ENCODE assay signal across 9 cellular contexts in the genomic region with DNA sequence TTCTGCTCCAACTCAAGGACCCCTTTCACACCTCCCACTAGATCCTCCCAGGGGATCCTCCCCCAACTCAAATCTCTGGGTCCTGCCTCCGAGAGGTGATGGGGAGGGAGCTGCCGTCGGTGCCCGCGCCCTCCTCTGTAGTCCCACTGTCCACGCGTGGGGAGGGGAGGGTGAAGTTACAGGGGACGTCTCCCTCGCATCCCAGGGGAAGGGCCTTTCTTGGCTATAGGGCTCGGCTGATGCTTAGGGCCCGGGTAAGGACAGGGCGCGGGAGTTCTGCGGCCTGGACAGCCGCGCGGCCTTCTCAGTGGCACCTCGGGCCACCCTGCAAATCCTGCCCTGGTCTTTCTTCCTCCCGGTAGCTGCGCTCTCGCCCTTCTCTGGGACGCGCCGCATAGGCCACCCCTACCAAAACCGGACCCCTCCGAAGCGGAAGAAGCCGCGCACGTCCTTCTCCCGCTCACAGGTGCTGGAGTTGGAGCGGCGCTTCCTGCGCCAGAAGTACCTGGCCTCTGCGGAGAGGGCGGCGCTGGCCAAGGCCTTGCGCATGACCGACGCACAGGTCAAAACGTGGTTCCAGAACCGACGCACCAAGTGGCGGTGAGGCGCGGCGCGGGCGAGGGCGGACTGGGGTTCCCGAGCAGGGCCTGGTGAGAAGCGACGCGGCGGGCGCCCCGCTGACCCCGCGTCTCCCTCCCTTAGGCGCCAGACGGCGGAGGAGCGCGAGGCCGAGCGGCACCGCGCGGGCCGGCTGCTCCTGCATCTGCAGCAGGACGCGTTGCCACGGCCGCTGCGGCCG. TPM values are rescaled to one million over a fixed set of nuclear protein-coding genes. Genes with fewer than 3 reads are reported as not detected.
DNase-seq lines count a peak whose midpoint lies in the region; ATAC-seq and TF ChIP-seq lines count a peak whose summit lies in the region.
"Had no signal": no experiment of that assay in that cellular context is flagged by ENCODE, and none has a peak within 500 bp of the region (broad histone marks: within the 10 kb centered on the region; RNA-seq: fewer than 3 reads in every experiment).

No MANE protein-coding gene starts in this region.

- TF ChIP-seq POLR2A in stomach (IDR thresholded peaks at IDR 0.05) = no peak

- BruUV-seq in Calu3 (replicated peaks; lab: Mats Ljungman, UMichigan) = no TSS peak

- H4K20me1 ChIP-seq in SK-N-SH (ENCODE audit: insufficient read depth) = no peaks in the 10 kb centered on the region

- intact Hi-C loops in activated T-helper 2 cell treated with anti-CD3 and anti-CD28 coated beads, Interferon-gamma antibody, Interleukin-2, Interleukin-4, amounts not matched to agents 10 μg/mL and 5 μg/mL and 100 μg/mL, durations not matched to agents 14 hours and 24 hours and 36 hours (cut with micrococcal nuclease) = loop anchor here (2.0 kb wide), 1 partner anchor 13 kb away; the partner anchor contains the start of genes AUP1 and HTRA2
- intact Hi-C loops in stomach (cut with DNase I; ENCODE audit: low total_unique reads) (no loop called here), Calu3 (cut with micrococcal nuclease; ENCODE audit: unreplicated experiment) (no loop called here)

- ATAC-seq in SK-N-SH treated with all-trans-retinoic acid at 6 μM for 48 hours = no peak
- no peak for ATAC-seq in HG03135 (IDR thresholded peaks at IDR 0.05; ENCODE audit: unreplicated experiment)

- H3K4me1 Mint-ChIP-seq in activated T-helper 2 cell treated with anti-CD3 and anti-CD28 coated beads, Interferon-gamma antibody, Interleukin-2, Interleukin-4, amounts not matched to agents 10 μg/mL and 5 μg/mL and 100 μg/mL, durations not matched to agents 14 hours and 24 hours and 36 hours (ENCODE audit: low read depth) = peaks cover 19% of the 10 kb centered on the region
- no peaks in the 10 kb centered on the region for H3K4me1 Mint-ChIP-seq in Calu3 (ENCODE audit: low read depth, unreplicated experiment)

- peak overlapping the region; percentile 77 for H3K4me3 Mint-ChIP-seq in activated T-helper 2 cell treated with anti-CD3 and anti-CD28 coated beads, Interferon-gamma antibody, Interleukin-2, Interleukin-4, amounts not matched to agents 10 μg/mL and 5 μg/mL and 100 μg/mL, durations not matched to agents 14 hours and 24 hours and 36 hours (ENCODE audit: low read depth)
- no peak overlapping the region for H3K4me3 Mint-ChIP-seq in Calu3 (ENCODE audit: low read depth, unreplicated experiment)

- H3K9me3 Mint-ChIP-seq in activated T-helper 2 cell treated with anti-CD3 and anti-CD28 coated beads, Interferon-gamma antibody, Interleukin-2, Interleukin-4, amounts not matched to agents 10 μg/mL and 5 μg/mL and 100 μg/mL, durations not matched to agents 14 hours and 24 hours and 36 hours = no peaks in the 10 kb centered on the region
- H3K9me3 Mint-ChIP-seq in Calu3 (ENCODE audit: low read depth, unreplicated experiment) = no peaks in the 10 kb centered on the region

- no peak overlapping the region for H3K27ac Mint-ChIP-seq in activated T-helper 2 cell treated with anti-CD3 and anti-CD28 coated beads, Interferon-gamma antibody, Interleukin-2, Interleukin-4, amounts not matched to agents 10 μg/mL and 5 μg/mL and 100 μg/mL, durations not matched to agents 14 hours and 24 hours and 36 hours
- no peak overlapping the region for H3K27ac Mint-ChIP-seq in Calu3 (ENCODE audit: unreplicated experiment)

- H3K4me1 ChIP-seq in SK-N-SH (ENCODE audit: control insufficient read depth in 1 of 2, insufficient read depth in 2 of 2, low read depth in 1 of 2, low read length in 1 of 2) (peaks cover 9 to 18% of the 10 kb centered on the region in 2 experiments; a peak in 1 of 4 replicates), stomach (peaks cover 32 to 39% (median 35%) of the 10 kb centered on the region in 4 donors)

- peaks cover 62% of the 10 kb centered on the region for H3K27me3 Mint-ChIP-seq in activated T-helper 2 cell treated with anti-CD3 and anti-CD28 coated beads, Interferon-gamma antibody, Interleukin-2, Interleukin-4, amounts not matched to agents 10 μg/mL and 5 μg/mL and 100 μg/mL, durations not matched to agents 14 hours and 24 hours and 36 hours (ENCODE audit: low read depth)
- peaks cover 92% of the 10 kb centered on the region for H3K27me3 Mint-ChIP-seq in Calu3 (ENCODE audit: unreplicated experiment)

- CTCF ChIA-PET in SK-N-SH (lab: Yijun Ruan, JAX) (interaction anchor here (1.4 to 3.1 kb wide), 6 partner anchors 11 to 73 kb away, joined by 3 to 14 read pairs (median 10); partner anchors contain the start of genes AUP1, CCDC142, DQX1 and HTRA2), Calu3 (lab: Charles Lee) (no interaction called here)

- H3K27ac ChIP-seq in SK-N-SH (ENCODE audit: low read depth in 2 of 2, low read length in 1 of 2) = peak overlapping the region in 1 of 2 experiments; percentile 95; a peak in 1 of 4 replicates
- H3K27ac ChIP-seq in stomach = no peak overlapping the region

- H3F3A ChIP-seq in SK-N-SH (replicated peaks; ENCODE audit: insufficient read depth) = peaks cover 11% of the 10 kb centered on the region

- H3K9ac ChIP-seq in SK-N-SH = peak overlapping the region; percentile 71

- WGBS in SK-N-SH (ENCODE audit: low lambda C conversion rate) = 92% methylated on average over 59 of the region's 76 CpGs
- WGBS in stomach, 5 donors = 5 to 14% (median 6%) methylated on average over 26 to 76 of the region's 76 CpGs

- H3K9me3 ChIP-seq in SK-N-SH = no peaks in the 10 kb centered on the region
- no peaks in the 10 kb centered on the region for H3K9me3 ChIP-seq in stomach

- DNase-seq in SK-N-SH = peak; percentile 57
- no peak for DNase-seq in activated T-helper 2 cell treated with anti-CD3 and anti-CD28 coated beads, Interferon-gamma antibody, Interleukin-2, Interleukin-4, amounts not matched to agents 10 μg/mL and 5 μg/mL and 100 μg/mL, durations not matched to agents 14 hours and 24 hours and 36 hours (ENCODE audit: low spot score)
- peak; percentile 56 for DNase-seq in left kidney (ENCODE audit: low read depth, low spot score)
- no peak for DNase-seq in stomach
- DNase-seq in Calu3 = no peak
- no peak for DNase-seq in dedifferentiated amniotic fluid mesenchymal stem cell (ENCODE audit: extremely low spot score)
- DNase-seq: NCI-H1436 had no signal

- no peak for TF ChIP-seq RAD21 in SK-N-SH (IDR thresholded peaks at IDR 0.05; ENCODE audit: low read length)

- peaks cover 14% of the 10 kb centered on the region for H3K36me3 Mint-ChIP-seq in activated T-helper 2 cell treated with anti-CD3 and anti-CD28 coated beads, Interferon-gamma antibody, Interleukin-2, Interleukin-4, amounts not matched to agents 10 μg/mL and 5 μg/mL and 100 μg/mL, durations not matched to agents 14 hours and 24 hours and 36 hours (ENCODE audit: low read depth)
- peaks cover 8% of the 10 kb centered on the region for H3K36me3 Mint-ChIP-seq in Calu3 (ENCODE audit: insufficient read depth, unreplicated experiment)

- peaks cover 23% of the 10 kb centered on the region; the same call in 1 of the 2 replicates for H3K79me2 ChIP-seq in SK-N-SH (ENCODE audit: insufficient read depth)

- POLR2A ChIA-PET in SK-N-SH (lab: Yijun Ruan, JAX) = interaction anchor here (0.7 to 1.9 kb wide), 6 partner anchors 14 to 38 kb away, joined by 4 to 6 read pairs (median 4); partner anchors contain the start of genes AUP1, CCDC142, HTRA2 and LOXL3

- no peaks in the 10 kb centered on the region for H3K27me3 ChIP-seq in SK-N-SH (ENCODE audit: insufficient read depth)
- peaks cover 38 to 100% (median 94%) of the 10 kb centered on the region in 3 donors for H3K27me3 ChIP-seq in stomach

- H3K4me2 ChIP-seq in SK-N-SH = peak overlapping the region; percentile 99

- peak overlapping the region; percentile 68 to 90 for H3K4me3 ChIP-seq in SK-N-SH (ENCODE audit: low read depth in 2 of 2, low read length in 1 of 2)
- H3K4me3 ChIP-seq in stomach = peak overlapping the region; percentile 26 to 55 (median 36)

- H3K36me3 ChIP-seq in SK-N-SH (replicated peaks in 1 of 2; ENCODE audit: control insufficient read depth in 1 of 2, insufficient read depth in 2 of 2, low read length in 1 of 2) (peaks cover 4% of the 10 kb centered on the region in 2 experiments), stomach (no peaks in the 10 kb centered on the region)

- TF ChIP-seq CTCF in SK-N-SH (IDR thresholded peaks at IDR 0.05) = no peak
- TF ChIP-seq CTCF in stomach (IDR thresholded peaks at IDR 0.05) = no peak
- no peak for TF ChIP-seq CTCF in Calu3 (IDR thresholded peaks at IDR 0.05; ENCODE audit: unreplicated experiment)

- TF ChIP-seq EP300 in SK-N-SH (IDR thresholded peaks at IDR 0.05; ENCODE audit: borderline replicate concordance in 1 of 2, low read depth in 1 of 2, low read length in 1 of 2) (no peak), stomach (IDR thresholded peaks at IDR 0.05) (no peak)

- no peak overlapping the region for H2AFZ ChIP-seq in SK-N-SH (ENCODE audit: low read depth)

- H3K9me2 ChIP-seq in SK-N-SH = no peaks in the 10 kb centered on the region

RNA-seq across cellular contexts. Expression of gene TLX2, which starts 1.2 kb away (rescaled TPM):
- polyA plus RNA-seq in SK-N-SH (2012; rRNA removed) = 24.5 and 25.6 TPM in 2 replicates
- polyA plus RNA-seq in SK-N-SH (2012; cell fraction: cytosol; rRNA removed) = 11.9 and 19.9 TPM in 2 replicates
- polyA plus RNA-seq in SK-N-SH (2012; cell fraction: nucleus; rRNA removed) = 69.3 and 99.9 TPM in 2 replicates
- total RNA-seq in activated T-helper 2 cell treated with anti-CD3 and anti-CD28 coated beads, Interferon-gamma antibody, Interleukin-2, Interleukin-4, amounts not matched to agents 10 μg/mL and 5 μg/mL and 100 μg/mL, durations not matched to agents 14 hours and 24 hours and 36 hours = 0.82 and 0.92 TPM in 2 replicates
- under 1 TPM in 1 of 5 donors, not detected in 4; 0.73 TPM for total RNA-seq in stomach
- under 1 TPM in 1 of 3 donors, not detected in 2; 0.28 TPM for polyA plus RNA-seq in stomach
- not detected in 2 replicates for total RNA-seq in Calu3 (2022)

RNA-seq across cellular contexts. Expression of gene PCGF1, which starts 8.0 kb away (rescaled TPM):
- polyA plus RNA-seq in SK-N-SH (2012; rRNA removed) (44.9 and 46.4 TPM in 2 replicates), stomach (10 to 100 TPM; 14.7 to 20.8 (median 18.1) TPM)
- polyA plus RNA-seq in SK-N-SH (2012; cell fraction: cytosol; rRNA removed) = 38.6 and 39.7 TPM in 2 replicates
- polyA plus RNA-seq in SK-N-SH (2012; cell fraction: nucleus; rRNA removed) = 58.5 and 59.2 TPM in 2 replicates
- total RNA-seq in activated T-helper 2 cell treated with anti-CD3 and anti-CD28 coated beads, Interferon-gamma antibody, Interleukin-2, Interleukin-4, amounts not matched to agents 10 μg/mL and 5 μg/mL and 100 μg/mL, durations not matched to agents 14 hours and 24 hours and 36 hours = 36.5 and 39.7 TPM in 2 replicates
- total RNA-seq in stomach (10 to 100 TPM in 2 of 5 donors, 1 to 10 TPM in 3; 1.9 to 49.6 (median 6.4) TPM), Calu3 (2022) (25.9 TPM in 2 replicates)

RNA-seq across cellular contexts. Expression of gene DQX1, which starts 10.6 kb away (rescaled TPM):
- polyA plus RNA-seq in SK-N-SH (2012; rRNA removed) (1.6 and 1.8 TPM in 2 replicates), stomach (1 to 10 TPM; 2.1 to 5.3 (median 4.1) TPM)
- 0.26 and 0.31 TPM in 2 replicates for polyA plus RNA-seq in SK-N-SH (2012; cell fraction: cytosol; rRNA removed)
- 13.2 and 13.8 TPM in 2 replicates for polyA plus RNA-seq in SK-N-SH (2012; cell fraction: nucleus; rRNA removed)
- total RNA-seq in activated T-helper 2 cell treated with anti-CD3 and anti-CD28 coated beads, Interferon-gamma antibody, Interleukin-2, Interleukin-4, amounts not matched to agents 10 μg/mL and 5 μg/mL and 100 μg/mL, durations not matched to agents 14 hours and 24 hours and 36 hours = 0.39 and 0.94 TPM in 2 replicates
- total RNA-seq in stomach (10 to 100 TPM in 4 of 5 donors, 1 to 10 TPM in 1; 6.6 to 42.6 (median 22.8) TPM), Calu3 (2022) (0.14 TPM in 1 of 2 replicates, not detected in the other)

RNA-seq across cellular contexts. Expression of gene AUP1, which starts 14.0 kb away (rescaled TPM):
- polyA plus RNA-seq in SK-N-SH (2012; rRNA removed) (118 and 151 TPM in 2 replicates), stomach (100 to 1,000 TPM in 2 of 3 donors, 10 to 100 TPM in 1; 97.9 to 235 (median 139) TPM)
- 54.6 and 78.6 TPM in 2 replicates for polyA plus RNA-seq in SK-N-SH (2012; cell fraction: cytosol; rRNA removed)
- 643 and 686 TPM in 2 replicates for polyA plus RNA-seq in SK-N-SH (2012; cell fraction: nucleus; rRNA removed)
- total RNA-seq in activated T-helper 2 cell treated with anti-CD3 and anti-CD28 coated beads, Interferon-gamma antibody, Interleukin-2, Interleukin-4, amounts not matched to agents 10 μg/mL and 5 μg/mL and 100 μg/mL, durations not matched to agents 14 hours and 24 hours and 36 hours = 155 TPM in 2 replicates
- total RNA-seq in stomach (100 to 1,000 TPM in 4 of 5 donors, 10 to 100 TPM in 1; 74.4 to 244 (median 173) TPM), Calu3 (2022) (145 and 153 TPM in 2 replicates)

RNA-seq across cellular contexts. Expression of gene HTRA2, which starts 14.3 kb away (rescaled TPM):
- polyA plus RNA-seq in SK-N-SH (2012; rRNA removed) = 55.7 and 60.4 TPM in 2 replicates
- polyA plus RNA-seq in SK-N-SH (2012; cell fraction: cytosol; rRNA removed) = 30.4 and 45.8 TPM in 2 replicates
- 55.7 and 62.3 TPM in 2 replicates for polyA plus RNA-seq in SK-N-SH (2012; cell fraction: nucleus; rRNA removed)
- 61.5 and 64.1 TPM in 2 replicates for total RNA-seq in activated T-helper 2 cell treated with anti-CD3 and anti-CD28 coated beads, Interferon-gamma antibody, Interleukin-2, Interleukin-4, amounts not matched to agents 10 μg/mL and 5 μg/mL and 100 μg/mL, durations not matched to agents 14 hours and 24 hours and 36 hours
- 10 to 100 TPM in 4 of 5 donors, 1 to 10 TPM in 1; 7.6 to 60.0 (median 23.7) TPM for total RNA-seq in stomach
- 10 to 100 TPM; 24.4 to 31.2 (median 25.5) TPM for polyA plus RNA-seq in stomach
- 23.4 and 26.3 TPM in 2 replicates for total RNA-seq in Calu3 (2022)

Comparison
In these comparisons a context has a peak if more than half of its experiments do, and no peak if none do; other contexts are left out.
1. DNase-seq: peak in SK-N-SH (single experiment) and left kidney (single experiment); none in activated T-helper 2 cell treated with anti-CD3 and anti-CD28 coated beads, Interferon-gamma antibody, Interleukin-2, Interleukin-4, amounts not matched to agents 10 μg/mL and 5 μg/mL and 100 μg/mL, durations not matched to agents 14 hours and 24 hours and 36 hours (single experiment), stomach (single experiment), Calu3 (single experiment) and dedifferentiated amniotic fluid mesenchymal stem cell (single experiment).